Comparison of ENCODE assay signal across 7 cellular contexts in genomic region chr2:118223487-118224136, GRCh38.
A peak's percentile ranks its signal among the peaks of the same experiment; 100 is the strongest.
DNase-seq lines count a peak whose midpoint lies in the region; ATAC-seq, FAIRE-seq and TF ChIP-seq lines count a peak whose summit lies in the region.

No MANE protein-coding gene starts in this region.

- peak overlapping the region; percentile 29 for H3K4me3 ChIP-seq in astrocyte of the spinal cord (ENCODE audit: low read depth, low read length)
- H3K4me3 ChIP-seq in BE2C (ENCODE audit: low read depth, low read length), result no peak overlapping the region

- peaks cover 44 to 88% (median 61%) of the 10 kb centered on the region in 5 donors for H3K27me3 Mint-ChIP-seq in naive thymus-derived CD8-positive, alpha-beta T cell

- in situ Hi-C loops in astrocyte of the spinal cord (cut with HindIII; ENCODE audit: low sequenced_read_pairs), result no loop called here

- peaks cover 0 to 3% (median 0%) of the 10 kb centered on the region in 9 donors for H3K9me3 Mint-ChIP-seq in naive thymus-derived CD8-positive, alpha-beta T cell

- DNase-seq in GM19239 (ENCODE audit: insufficient read length, low spot score) (no peak), astrocyte of the spinal cord (ENCODE audit: low read depth, low spot score) (peak; percentile 17), BE2C (no peak), HuH-7.5 (ENCODE audit: low spot score) (no peak), dermis blood vessel endothelial cell (no peak)
- DNase-seq in naive thymus-derived CD8-positive, alpha-beta T cell, result peak in 6 of 10 donors; percentile 3 to 43 (median 16)

- POLR2A ChIA-PET in naive thymus-derived CD8-positive, alpha-beta T cell (lab: Charles Lee), result interaction anchor here (0.7 to 1.2 kb wide), 5 partner anchors 37 to 177 kb away, joined by 3 to 4 read pairs (median 3); partner anchors contain the start of gene INSIG2

- H3K36me3 ChIP-seq in BE2C, result no peaks in the 10 kb centered on the region

- peaks cover 8 to 30% (median 24%) of the 10 kb centered on the region in 4 donors for H3K4me1 Mint-ChIP-seq in naive thymus-derived CD8-positive, alpha-beta T cell

- ATAC-seq in HG02970 (IDR thresholded peaks at IDR 0.05; ENCODE audit: low FRiP score, unreplicated experiment), result peak; percentile 11
- peak; percentile 36 to 55 for ATAC-seq in naive thymus-derived CD8-positive, alpha-beta T cell

- TF ChIP-seq CTCF in astrocyte of the spinal cord (IDR thresholded peaks at IDR 0.05; ENCODE audit: low read depth, low read length), result no peak
- TF ChIP-seq CTCF in BE2C (IDR thresholded peaks at IDR 0.05; ENCODE audit: low read depth, low read length), result no peak

- peaks cover 41% of the 10 kb centered on the region for H3K27me3 ChIP-seq in BE2C

- no peaks in the 10 kb centered on the region for H3K36me3 Mint-ChIP-seq in naive thymus-derived CD8-positive, alpha-beta T cell

- FAIRE-seq in GM19239 (lab: Jason Lieb, UNC), result peak; percentile 84

- H3K9me3 ChIP-seq in BE2C, result no peaks in the 10 kb centered on the region

- no peaks in the 10 kb centered on the region for H3K4me1 ChIP-seq in BE2C

- peak overlapping the region; percentile 39 to 92 (median 74) for H3K27ac Mint-ChIP-seq in naive thymus-derived CD8-positive, alpha-beta T cell

- H3K4me3 Mint-ChIP-seq in naive thymus-derived CD8-positive, alpha-beta T cell, result peak overlapping the region; percentile 83 to 94 (median 91)

Comparison
In these comparisons a context has a peak if more than half of its experiments do, and no peak if none do; other contexts are left out.
1. DNase-seq: peak in astrocyte of the spinal cord (single experiment) and naive thymus-derived CD8-positive, alpha-beta T cell (6 of 10); none in GM19239 (single experiment), BE2C (single experiment), HuH-7.5 (single experiment) and dermis blood vessel endothelial cell (single experiment).